1 cellular context compared by ENCODE assay signal in genomic region chr6:109048670-109049415, GRCh38.
TF ChIP-seq lines count a peak whose summit lies in the region.

No MANE protein-coding gene starts in this region.

TF ChIP-seq in K562, 482 proteins besides CTCF, POLR2A, EP300 and RAD21:
- TF ChIP-seq POLR2H (tag; IDR thresholded peaks at IDR 0.05; ENCODE audit: low read depth) = no peak
- TF ChIP-seq RAD51 (IDR thresholded peaks at IDR 0.05; ENCODE audit: borderline replicate concordance, low read depth) = no peak
- peak; percentile 45 for TF ChIP-seq RBM25 (IDR thresholded peaks at IDR 0.05; ENCODE audit: low read depth, low read length, severe bottlenecking)
- TF ChIP-seq ZNF146 (CRISPR knock-in tag; IDR thresholded peaks at IDR 0.05; ENCODE audit: unreplicated experiment) = peak; percentile 74
TF ChIP-seq in K562: peak in this region for 2.
